In the genomic region with DNA sequence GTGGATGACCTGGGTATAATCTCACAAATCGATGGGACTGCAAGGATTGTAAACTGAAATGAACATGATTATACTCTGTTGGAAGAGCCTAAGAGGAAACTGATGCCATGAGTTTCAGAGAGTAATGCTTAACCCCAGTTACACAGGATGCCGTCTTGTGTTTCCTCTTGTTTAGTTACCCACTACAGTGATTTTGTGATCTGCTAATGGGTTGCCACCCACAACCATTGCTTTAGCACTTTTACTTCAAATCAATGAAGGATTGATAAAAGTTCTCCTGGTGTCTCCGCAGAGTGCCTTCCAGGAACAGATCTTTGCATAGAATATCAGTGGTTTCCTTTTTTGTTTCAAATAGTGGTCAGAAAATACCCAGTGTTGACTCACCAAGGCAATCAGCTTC, we compare ENCODE assay signal across 1 cellular context.
TF ChIP-seq lines count a peak whose summit lies in the region.

No MANE protein-coding gene starts in this region.

TF ChIP-seq in HepG2, 621 proteins besides CTCF, POLR2A, EP300 and RAD21:
- TF ChIP-seq RBFOX2 (IDR thresholded peaks at IDR 0.05; ENCODE audit: low read depth, low read length), result 0 out of 2 replicates have a peak, but pooled peaks have one; percentile 48
TF ChIP-seq in HepG2: peak in this region for 1; not testable (repeated sequence) for 620.
